In genomic region chr3:52827441-52827840, GRCh38 we compare ENCODE assay signal across 19 cellular contexts. TPM values are rescaled to one million over a fixed set of nuclear protein-coding genes. Genes with fewer than 3 reads are reported as not detected.
DNase-seq lines count a peak whose midpoint lies in the region; ATAC-seq and TF ChIP-seq lines count a peak whose summit lies in the region.
"Had no signal": no experiment of that assay in that cellular context is flagged by ENCODE, and none has a peak within 500 bp of the region (broad histone marks: within the 10 kb centered on the region; RNA-seq: fewer than 3 reads in every experiment).

No MANE protein-coding gene starts in this region.

- H3K4me3 ChIP-seq in NB4 (ENCODE audit: low read depth, low read length) (no peak overlapping the region), choroid plexus epithelial cell (ENCODE audit: low read depth, low read length) (no peak overlapping the region)
- H3K4me3 ChIP-seq: heart right ventricle, left lung had no signal

- H3K4me3 Mint-ChIP-seq in WTC11 = no peak overlapping the region
- H3K4me3 Mint-ChIP-seq in natural killer cell treated with Interleukin-12 subunit alpha and Interleukin-12 subunit beta and Interleukin-15 and Interleukin-18, amount 100 ng/mL, for 72 hours = no peak overlapping the region
- H3K4me3 Mint-ChIP-seq: naive B cell had no signal

- H3K36me3 Mint-ChIP-seq in WTC11 = no peaks in the 10 kb centered on the region
- H3K36me3 Mint-ChIP-seq in natural killer cell treated with Interleukin-12 subunit alpha and Interleukin-12 subunit beta and Interleukin-15 and Interleukin-18, amount 100 ng/mL, for 72 hours = no peaks in the 10 kb centered on the region
- H3K36me3 Mint-ChIP-seq: naive B cell had no signal

- POLR2A ChIA-PET in WTC11 (lab: Charles Lee) = no interaction called here

- DNase-seq in EH (ENCODE audit: low read depth) (peak; percentile 39), NB4 (ENCODE audit: low read depth) (peak; percentile 40), choroid plexus epithelial cell (ENCODE audit: low read depth) (peak; percentile 49), myocyte (ENCODE audit: low read depth) (peak; percentile 43), WTC11 (ENCODE audit: low spot score) (no peak)
- DNase-seq in natural killer cell treated with Interleukin-12 subunit alpha and Interleukin-12 subunit beta and Interleukin-15 and Interleukin-18, amount 100 ng/mL, for 72 hours (ENCODE audit: low spot score) = no peak
- DNase-seq: activated effector memory CD4-positive, alpha-beta T cell treated with anti-CD3 and anti-CD28 coated beads, Interleukin-2, amount 50 U/mL, for 16 hours; DMS79 treated with DMSO at 0.1 percent for 48 hours; heart right ventricle; left lung; naive B cell; NCI-H1048; NCI-H2171 treated with DMSO at 0.1 percent for 48 hours had no signal

- no peak for ATAC-seq in WTC11
- ATAC-seq in HG03520 (IDR thresholded peaks at IDR 0.05; ENCODE audit: unreplicated experiment) = no peak
- ATAC-seq in HG03460 (IDR thresholded peaks at IDR 0.05; ENCODE audit: unreplicated experiment) = no peak
- ATAC-seq in natural killer cell treated with Interleukin-12 subunit alpha and Interleukin-12 subunit beta and Interleukin-15 and Interleukin-18, amount 100 ng/mL, for 72 hours = no peak
- ATAC-seq: heart right ventricle, left lung had no signal

- TF ChIP-seq POLR2A in NB4 (IDR thresholded peaks at IDR 0.05; ENCODE audit: extremely low read depth, insufficient read length) = no peak

- H3K9me3 Mint-ChIP-seq in WTC11 = no peaks in the 10 kb centered on the region
- H3K9me3 Mint-ChIP-seq in natural killer cell treated with Interleukin-12 subunit alpha and Interleukin-12 subunit beta and Interleukin-15 and Interleukin-18, amount 100 ng/mL, for 72 hours = no peaks in the 10 kb centered on the region
- H3K9me3 Mint-ChIP-seq: naive B cell had no signal

- no peaks in the 10 kb centered on the region for H3K4me1 Mint-ChIP-seq in WTC11
- peaks cover 0 to 4% of the 10 kb centered on the region in 2 donors for H3K4me1 Mint-ChIP-seq in natural killer cell treated with Interleukin-12 subunit alpha and Interleukin-12 subunit beta and Interleukin-15 and Interleukin-18, amount 100 ng/mL, for 72 hours (ENCODE audit: low read depth in 2 of 2)
- H3K4me1 Mint-ChIP-seq: naive B cell had no signal

- no peak overlapping the region for H3K27ac Mint-ChIP-seq in WTC11
- no peak overlapping the region for H3K27ac Mint-ChIP-seq in natural killer cell treated with Interleukin-12 subunit alpha and Interleukin-12 subunit beta and Interleukin-15 and Interleukin-18, amount 100 ng/mL, for 72 hours

- no peaks in the 10 kb centered on the region for H3K27me3 Mint-ChIP-seq in WTC11 (ENCODE audit: low read depth)
- H3K27me3 Mint-ChIP-seq in natural killer cell treated with Interleukin-12 subunit alpha and Interleukin-12 subunit beta and Interleukin-15 and Interleukin-18, amount 100 ng/mL, for 72 hours = no peaks in the 10 kb centered on the region
- H3K27me3 Mint-ChIP-seq: naive B cell had no signal

- TF ChIP-seq CTCF in NB4 (IDR thresholded peaks at IDR 0.05; ENCODE audit: low read depth, low read length) (no peak), choroid plexus epithelial cell (conservative IDR thresholded peaks at IDR 0.05; ENCODE audit: low read depth, low read length) (no peak), WTC11 (IDR thresholded peaks at IDR 0.05) (no peak)

- CTCF ChIA-PET in WTC11 (lab: Charles Lee) = interaction anchor here (1.4 kb wide), 1 partner anchor 11 kb away, joined by 5 read pairs; no protein-coding TSS in a partner anchor

TF ChIP-seq in WTC11, 78 proteins besides CTCF, POLR2A, EP300 and RAD21:
- TF ChIP-seq, protein P1, sequence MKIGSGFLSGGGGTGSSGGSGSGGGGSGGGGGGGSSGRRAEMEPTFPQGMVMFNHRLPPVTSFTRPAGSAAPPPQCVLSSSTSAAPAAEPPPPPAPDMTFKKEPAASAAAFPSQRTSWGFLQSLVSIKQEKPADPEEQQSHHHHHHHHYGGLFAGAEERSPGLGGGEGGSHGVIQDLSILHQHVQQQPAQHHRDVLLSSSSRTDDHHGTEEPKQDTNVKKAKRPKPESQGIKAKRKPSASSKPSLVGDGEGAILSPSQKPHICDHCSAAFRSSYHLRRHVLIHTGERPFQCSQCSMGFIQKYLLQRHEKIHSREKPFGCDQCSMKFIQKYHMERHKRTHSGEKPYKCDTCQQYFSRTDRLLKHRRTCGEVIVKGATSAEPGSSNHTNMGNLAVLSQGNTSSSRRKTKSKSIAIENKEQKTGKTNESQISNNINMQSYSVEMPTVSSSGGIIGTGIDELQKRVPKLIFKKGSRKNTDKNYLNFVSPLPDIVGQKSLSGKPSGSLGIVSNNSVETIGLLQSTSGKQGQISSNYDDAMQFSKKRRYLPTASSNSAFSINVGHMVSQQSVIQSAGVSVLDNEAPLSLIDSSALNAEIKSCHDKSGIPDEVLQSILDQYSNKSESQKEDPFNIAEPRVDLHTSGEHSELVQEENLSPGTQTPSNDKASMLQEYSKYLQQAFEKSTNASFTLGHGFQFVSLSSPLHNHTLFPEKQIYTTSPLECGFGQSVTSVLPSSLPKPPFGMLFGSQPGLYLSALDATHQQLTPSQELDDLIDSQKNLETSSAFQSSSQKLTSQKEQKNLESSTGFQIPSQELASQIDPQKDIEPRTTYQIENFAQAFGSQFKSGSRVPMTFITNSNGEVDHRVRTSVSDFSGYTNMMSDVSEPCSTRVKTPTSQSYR (CRISPR knock-in tag; IDR thresholded peaks at IDR 0.05) = no peak
- TF ChIP-seq ZNF121 (CRISPR knock-in tag; IDR thresholded peaks at IDR 0.05) (no peak), NFATC4 (CRISPR knock-in tag; IDR thresholded peaks at IDR 0.05) (no peak), EMX1 (CRISPR knock-in tag; IDR thresholded peaks at IDR 0.05) (no peak), ZNF232 (CRISPR knock-in tag; IDR thresholded peaks at IDR 0.05) (no peak)

RNA-seq across cellular contexts. Expression of gene ITIH4, which starts 3.0 kb away (rescaled TPM):
- total RNA-seq in myocyte = 5.0 and 5.4 TPM in 2 replicates
- 4.6 TPM for polyA plus RNA-seq in myocyte (2012)
- 2.4 to 6.2 TPM (median 3.9 TPM) in 3 replicates for total RNA-seq in WTC11 (2021)
- total RNA-seq in natural killer cell treated with Interleukin-12 subunit alpha and Interleukin-12 subunit beta and Interleukin-15 and Interleukin-18, amount 100 ng/mL, for 72 hours = 10 to 100 TPM in 1 of 2 donors, 1 to 10 TPM in 1; 8.5 to 14.6 TPM
- total RNA-seq: HT-29 had no signal

RNA-seq across cellular contexts. Expression of gene MUSTN1, which starts 7.4 kb away (rescaled TPM):
- total RNA-seq in myocyte (78.0 and 84.9 TPM in 2 replicates), WTC11 (2021) (2.7 to 4.2 TPM (median 3.3 TPM) in 3 replicates)
- polyA plus RNA-seq in myocyte (2012) = 25.3 TPM
- total RNA-seq in natural killer cell treated with Interleukin-12 subunit alpha and Interleukin-12 subunit beta and Interleukin-15 and Interleukin-18, amount 100 ng/mL, for 72 hours = 1 to 10 TPM in 1 of 2 donors, not detected in 1; 1.3 TPM
- total RNA-seq: HT-29, pulmonary artery endothelial cell had no signal
- polyA plus RNA-seq: BJ had no signal

RNA-seq across cellular contexts. Expression of gene ITIH3, which starts 32.8 kb away (rescaled TPM):
- not detected in 2 replicates for total RNA-seq in myocyte
- 14.8 TPM for polyA plus RNA-seq in myocyte (2012)
- total RNA-seq in WTC11 (2021) = 0.23 to 0.37 TPM (median 0.25 TPM) in 3 replicates
- total RNA-seq in natural killer cell treated with Interleukin-12 subunit alpha and Interleukin-12 subunit beta and Interleukin-15 and Interleukin-18, amount 100 ng/mL, for 72 hours = not detected
- total RNA-seq: HT-29, pulmonary artery endothelial cell, temporal lobe had no signal

RNA-seq across cellular contexts. Expression of gene ITIH1, which starts 50.0 kb away (rescaled TPM):
- total RNA-seq in myocyte = not detected in 2 replicates
- 0.13 TPM for polyA plus RNA-seq in myocyte (2012)
- total RNA-seq in WTC11 (2021) = 0.26 to 0.69 TPM (median 0.50 TPM) in 3 replicates
- not detected for total RNA-seq in natural killer cell treated with Interleukin-12 subunit alpha and Interleukin-12 subunit beta and Interleukin-15 and Interleukin-18, amount 100 ng/mL, for 72 hours
- total RNA-seq: heart right ventricle, HT-29, pulmonary artery endothelial cell, temporal lobe had no signal
- polyA plus RNA-seq: BJ had no signal

RNA-seq across cellular contexts. Expression of gene NEK4, which starts 56.7 kb away (rescaled TPM):
- total RNA-seq in myocyte (11.1 and 14.0 TPM in 2 replicates), WTC11 (2021) (30.3 to 31.4 TPM (median 31.2 TPM) in 3 replicates)
- 6.5 TPM for polyA plus RNA-seq in myocyte (2012)
- 10 to 100 TPM; 24.8 to 52.7 TPM for total RNA-seq in natural killer cell treated with Interleukin-12 subunit alpha and Interleukin-12 subunit beta and Interleukin-15 and Interleukin-18, amount 100 ng/mL, for 72 hours

Comparison
In these comparisons a context has a peak if more than half of its experiments do, and no peak if none do; other contexts are left out.
1. DNase-seq: peak in EH (single experiment), NB4 (single experiment), choroid plexus epithelial cell (single experiment) and myocyte (single experiment); none in WTC11 (single experiment) and natural killer cell treated with Interleukin-12 subunit alpha and Interleukin-12 subunit beta and Interleukin-15 and Interleukin-18, amount 100 ng/mL, for 72 hours (single experiment).
2. RNA of gene MUSTN1, which starts 7.4 kb away (total RNA-seq): 78.0 to 84.9 TPM in myocyte; 2.7 to 4.2 TPM in WTC11 and 1.3 TPM in natural killer cell treated with Interleukin-12 subunit alpha and Interleukin-12 subunit beta and Interleukin-15 and Interleukin-18, amount 100 ng/mL, for 72 hours; every median in the first group is over 10 times any median in the second.